11 cellular contexts compared by ENCODE assay signal in genomic region chr15:89034305-89034704, GRCh38. TPM values are rescaled to one million over a fixed set of nuclear protein-coding genes. Genes with fewer than 3 reads are reported as not detected.
DNase-seq lines count a peak whose midpoint lies in the region; ATAC-seq and TF ChIP-seq lines count a peak whose summit lies in the region.
"Had no signal": no experiment of that assay in that cellular context is flagged by ENCODE, and none has a peak within 500 bp of the region (broad histone marks: within the 10 kb centered on the region; RNA-seq: fewer than 3 reads in every experiment).

No MANE protein-coding gene starts in this region.

- no peak overlapping the region for H2BK5ac ChIP-seq in H9 (ENCODE audit: insufficient read length, low read length)

- H4K91ac ChIP-seq in H9 (ENCODE audit: insufficient read length, low read depth, low read length): no peak overlapping the region

- H2BK20ac ChIP-seq in H9 (ENCODE audit: low read depth, low read length, poor library complexity, severe bottlenecking): no peak overlapping the region

- H3K9me3 Mint-ChIP-seq in Caco-2 (ENCODE audit: unreplicated experiment): no peaks in the 10 kb centered on the region
- H3K9me3 Mint-ChIP-seq in H9: peaks cover 4 to 6% of the 10 kb centered on the region in 2 experiments; a peak in 4 of 5 replicates
- H3K9me3 Mint-ChIP-seq in CD14-positive monocyte: peaks cover 3 to 14% (median 5%) of the 10 kb centered on the region in 7 donors
- H3K9me3 Mint-ChIP-seq: activated naive CD4-positive, alpha-beta T cell treated with anti-CD3 and anti-CD28 coated beads for 36 hours had no signal

- H3K9me3 ChIP-seq in Caco-2 (no peaks in the 10 kb centered on the region), H9 (ENCODE audit: control insufficient read depth, low read depth, low read length) (no peaks in the 10 kb centered on the region), SK-N-SH (no peaks in the 10 kb centered on the region)

- H3T11ph ChIP-seq in H9 (ENCODE audit: low read length): no peak overlapping the region

- TF ChIP-seq RAD21 in SK-N-SH (IDR thresholded peaks at IDR 0.05; ENCODE audit: low read length): peak; percentile 56

- no peak overlapping the region for H3K56ac ChIP-seq in H9 (ENCODE audit: insufficient read length, low read depth, low read length)

- TF ChIP-seq CTCF in Caco-2 (IDR thresholded peaks at IDR 0.05; ENCODE audit: insufficient read depth in 1 of 2, low read depth in 1 of 2, low read length in 1 of 2, severe bottlenecking in 1 of 2, unreplicated experiment in 1 of 2) (peak; percentile 22 to 53), H9 (conservative IDR thresholded peaks at IDR 0.05) (peak; percentile 46), SK-N-SH (IDR thresholded peaks at IDR 0.05) (peak; percentile 47), kidney epithelial cell (IDR thresholded peaks at IDR 0.05; ENCODE audit: insufficient read depth, low read length, poor library complexity, severe bottlenecking) (peak; percentile 9), CD14-positive monocyte (IDR thresholded peaks at IDR 0.05) (no peak)

- BruUV-seq in Caco-2 (replicated peaks; lab: Mats Ljungman, UMichigan): no TSS peak

- POLR2A ChIA-PET in Caco-2 (lab: Charles Lee) (no interaction called here), SK-N-SH (lab: Yijun Ruan, JAX) (no interaction called here)

- H3K27me3 Mint-ChIP-seq in Caco-2 (ENCODE audit: insufficient read depth, unreplicated experiment) (peaks cover 7% of the 10 kb centered on the region), H9 (ENCODE audit: low read depth) (peaks cover 6% of the 10 kb centered on the region), CD14-positive monocyte (ENCODE audit: low read depth in 3 of 3) (peaks cover 2 to 13% (median 4%) of the 10 kb centered on the region in 3 donors)

- no peak overlapping the region for H2AK5ac ChIP-seq in H9 (ENCODE audit: insufficient read length, low read length)

- H2BK15ac ChIP-seq in H9 (ENCODE audit: low read depth, low read length): no peak overlapping the region

- no peak for TF ChIP-seq EP300 in SK-N-SH (IDR thresholded peaks at IDR 0.05; ENCODE audit: borderline replicate concordance in 1 of 2, low read depth in 1 of 2, low read length in 1 of 2)

- H3K36me3 ChIP-seq in Caco-2 (ENCODE audit: control insufficient read depth, insufficient read depth, low read length): no peaks in the 10 kb centered on the region
- no peaks in the 10 kb centered on the region for H3K36me3 ChIP-seq in SK-N-SH (replicated peaks in 1 of 2; ENCODE audit: control insufficient read depth in 1 of 2, insufficient read depth in 2 of 2, low read length in 1 of 2)
- H3K36me3 ChIP-seq in kidney epithelial cell (ENCODE audit: control insufficient read depth, insufficient read depth, low read length): no peaks in the 10 kb centered on the region
- H3K36me3 ChIP-seq: neural progenitor cell had no signal

- H3K27ac ChIP-seq in H9 (ENCODE audit: insufficient read length, low read depth, low read length) (no peak overlapping the region), SK-N-SH (ENCODE audit: low read depth in 2 of 2, low read length in 1 of 2) (no peak overlapping the region)
- H3K27ac ChIP-seq: neural progenitor cell had no signal

- WGBS in H9 (ENCODE audit: extremely low coverage, insufficient read length, low lambda C conversion rate): no CpG with 5 or more reads among the region's 4 CpGs
- WGBS in SK-N-SH (ENCODE audit: low lambda C conversion rate): 41% methylated on average over 4 of the region's 4 CpGs

- H3K23ac ChIP-seq in H9 (ENCODE audit: insufficient read length, low read depth, low read length): no peak overlapping the region

- H3F3A ChIP-seq in SK-N-SH (replicated peaks; ENCODE audit: insufficient read depth): no peaks in the 10 kb centered on the region

- H3K4me1 ChIP-seq in Caco-2 (no peaks in the 10 kb centered on the region), H9 (ENCODE audit: insufficient read depth, low read length) (no peaks in the 10 kb centered on the region), SK-N-SH (ENCODE audit: control insufficient read depth in 1 of 2, insufficient read depth in 2 of 2, low read depth in 1 of 2, low read length in 1 of 2) (no peaks in the 10 kb centered on the region)
- H3K4me1 ChIP-seq: neural progenitor cell had no signal

- H3K36me3 Mint-ChIP-seq in Caco-2 (ENCODE audit: insufficient read depth, unreplicated experiment) (no peaks in the 10 kb centered on the region), H9 (ENCODE audit: insufficient read depth in 1 of 3, low read depth in 3 of 3) (peaks cover 2 to 11% (median 2%) of the 10 kb centered on the region in 3 experiments; a peak in 3 of 7 replicates), CD14-positive monocyte (no peaks in the 10 kb centered on the region)
- H3K36me3 Mint-ChIP-seq: neural progenitor cell had no signal

- no peaks in the 10 kb centered on the region for H3K9me2 ChIP-seq in SK-N-SH

- no peak overlapping the region for H4K8ac ChIP-seq in H9 (replicated peaks; ENCODE audit: insufficient read length, low read depth, low read length)

- H3K4me2 ChIP-seq in H9 (ENCODE audit: insufficient read depth, insufficient read length, low read length): no peak overlapping the region
- H3K4me2 ChIP-seq in SK-N-SH: no peak overlapping the region
- H3K4me2 ChIP-seq: neural progenitor cell had no signal

- no peaks in the 10 kb centered on the region for H3K23me2 ChIP-seq in H9 (ENCODE audit: insufficient read length, low read depth, low read length, poor library complexity, severe bottlenecking)

- H4K20me1 ChIP-seq in H9 (ENCODE audit: control insufficient read depth, insufficient read depth, insufficient read length): no peaks in the 10 kb centered on the region
- no peaks in the 10 kb centered on the region for H4K20me1 ChIP-seq in SK-N-SH (ENCODE audit: insufficient read depth)

- intact Hi-C loops in Caco-2 (cut with micrococcal nuclease; ENCODE audit: unreplicated experiment): loop anchor here (1.0 kb wide), 2 partner anchors 137 to 143 kb away; no protein-coding TSS in a partner anchor
- intact Hi-C loops in CD14-positive monocyte (cut with micrococcal nuclease): no loop called here

- no peaks in the 10 kb centered on the region for H3K27me3 ChIP-seq in Caco-2 (replicated peaks; ENCODE audit: control insufficient read depth, insufficient read depth, low read length)
- H3K27me3 ChIP-seq in H9 (ENCODE audit: insufficient read depth, low read length): no peaks in the 10 kb centered on the region
- H3K27me3 ChIP-seq in SK-N-SH (ENCODE audit: insufficient read depth): no peaks in the 10 kb centered on the region; the same call in 1 of the 2 replicates
- peaks cover 4% of the 10 kb centered on the region for H3K27me3 ChIP-seq in kidney epithelial cell (ENCODE audit: control insufficient read depth, insufficient read depth, low read length)
- H3K27me3 ChIP-seq: neural progenitor cell had no signal

- H3K79me2 ChIP-seq in H9 (ENCODE audit: insufficient read depth, low read length) (no peaks in the 10 kb centered on the region), SK-N-SH (ENCODE audit: insufficient read depth) (no peaks in the 10 kb centered on the region)

- H3K79me1 ChIP-seq in H9 (ENCODE audit: insufficient read depth, low read depth, low read length, poor library complexity, severe bottlenecking): no peaks in the 10 kb centered on the region

- H4K5ac ChIP-seq in H9 (ENCODE audit: insufficient read length, low read depth, low read length): no peak overlapping the region

- DNase-seq in Caco-2 (no peak), H9 (no peak), SK-N-SH (no peak), kidney epithelial cell (ENCODE audit: low read depth) (no peak), UCSD-AML1 (lab: John Stamatoyannopoulos, UW; ENCODE audit: unreplicated experiment) (no peak), CD14-positive monocyte (ENCODE audit: low spot score) (no peak)
- DNase-seq: activated naive CD4-positive, alpha-beta T cell treated with anti-CD3 and anti-CD28 coated beads for 36 hours; NCI-H1694 treated with DMSO at 0.1 percent for 48 hours had no signal

- no peak for ATAC-seq in HG03045 (IDR thresholded peaks at IDR 0.05; ENCODE audit: unreplicated experiment)
- no peak for ATAC-seq in HG02798 (IDR thresholded peaks at IDR 0.05; ENCODE audit: poor library complexity, unreplicated experiment)

- no peak overlapping the region for H3K4me3 Mint-ChIP-seq in Caco-2 (ENCODE audit: unreplicated experiment)
- H3K4me3 Mint-ChIP-seq in H9: no peak overlapping the region
- H3K4me3 Mint-ChIP-seq in CD14-positive monocyte: no peak overlapping the region
- H3K4me3 Mint-ChIP-seq: activated naive CD4-positive, alpha-beta T cell treated with anti-CD3 and anti-CD28 coated beads for 36 hours; neural progenitor cell had no signal

- no peak overlapping the region for H2AFZ ChIP-seq in H9 (ENCODE audit: low read length)
- H2AFZ ChIP-seq in SK-N-SH (ENCODE audit: low read depth): no peak overlapping the region
- H2AFZ ChIP-seq: neural progenitor cell had no signal

- H3K14ac ChIP-seq in H9 (ENCODE audit: insufficient read depth, low read length): no peak overlapping the region

- H2BK12ac ChIP-seq in H9 (ENCODE audit: insufficient read length, low read depth, low read length): no peak overlapping the region

- no peaks in the 10 kb centered on the region for H3K4me1 Mint-ChIP-seq in Caco-2 (ENCODE audit: low read depth, unreplicated experiment)
- H3K4me1 Mint-ChIP-seq in H9: no peaks in the 10 kb centered on the region
- no peaks in the 10 kb centered on the region for H3K4me1 Mint-ChIP-seq in CD14-positive monocyte
- H3K4me1 Mint-ChIP-seq: neural progenitor cell had no signal

- H2BK120ac ChIP-seq in H9 (ENCODE audit: low read depth, low read length, poor library complexity, severe bottlenecking): no peak overlapping the region

- H3K9ac ChIP-seq in H9 (ENCODE audit: extremely low read depth, insufficient read length, low read length): no peak overlapping the region
- H3K9ac ChIP-seq in SK-N-SH: no peak overlapping the region
- H3K9ac ChIP-seq: neural progenitor cell had no signal

- H3K4ac ChIP-seq in H9 (ENCODE audit: low read depth, low read length): no peak overlapping the region

- no peak overlapping the region for H3K18ac ChIP-seq in H9 (ENCODE audit: insufficient read length, low read depth, low read length)

- H3K4me3 ChIP-seq in Caco-2 (ENCODE audit: low read depth, low read length) (no peak overlapping the region), SK-N-SH (ENCODE audit: low read depth in 2 of 2, low read length in 1 of 2) (no peak overlapping the region), kidney epithelial cell (ENCODE audit: low read depth, low read length) (no peak overlapping the region)
- H3K4me3 ChIP-seq: neural progenitor cell had no signal

- H3K27ac Mint-ChIP-seq in Caco-2 (ENCODE audit: unreplicated experiment) (no peak overlapping the region), H9 (no peak overlapping the region), CD14-positive monocyte (no peak overlapping the region)
- H3K27ac Mint-ChIP-seq: activated naive CD4-positive, alpha-beta T cell treated with anti-CD3 and anti-CD28 coated beads for 36 hours; neural progenitor cell had no signal

- CTCF ChIA-PET in Caco-2 (lab: Charles Lee) (interaction anchor here (0.8 to 2.0 kb wide), 4 partner anchors 131 to 165 kb away, joined by 3 to 12 read pairs (median 6); no protein-coding TSS in a partner anchor), SK-N-SH (lab: Yijun Ruan, JAX) (interaction anchor here (0.9 to 1.9 kb wide), 7 partner anchors 13 to 144 kb away, joined by 3 to 12 read pairs (median 4); no protein-coding TSS in a partner anchor)

RNA-seq across cellular contexts. Expression of gene ABHD2, which starts 54.0 kb away (rescaled TPM):
- 56.4 and 63.0 TPM in 2 replicates for total RNA-seq in Caco-2 (2022)
- total RNA-seq in H9 (2021): 15.6 and 17.5 TPM in 2 replicates
- 19.2 and 25.7 TPM in 2 replicates for polyA plus RNA-seq in SK-N-SH (2012; rRNA removed)
- polyA plus RNA-seq in SK-N-SH (2012; cell fraction: cytosol; rRNA removed): 12.3 and 17.4 TPM in 2 replicates
- polyA plus RNA-seq in SK-N-SH (2012; cell fraction: nucleus; rRNA removed): 15.6 and 19.9 TPM in 2 replicates
- total RNA-seq in kidney epithelial cell: 39.7 and 62.7 TPM in 2 replicates
- polyA plus RNA-seq in CD14-positive monocyte: 10 to 100 TPM; 37.3 to 67.1 TPM
